ENCODE assay signal across 1 cellular context in the genomic region with DNA sequence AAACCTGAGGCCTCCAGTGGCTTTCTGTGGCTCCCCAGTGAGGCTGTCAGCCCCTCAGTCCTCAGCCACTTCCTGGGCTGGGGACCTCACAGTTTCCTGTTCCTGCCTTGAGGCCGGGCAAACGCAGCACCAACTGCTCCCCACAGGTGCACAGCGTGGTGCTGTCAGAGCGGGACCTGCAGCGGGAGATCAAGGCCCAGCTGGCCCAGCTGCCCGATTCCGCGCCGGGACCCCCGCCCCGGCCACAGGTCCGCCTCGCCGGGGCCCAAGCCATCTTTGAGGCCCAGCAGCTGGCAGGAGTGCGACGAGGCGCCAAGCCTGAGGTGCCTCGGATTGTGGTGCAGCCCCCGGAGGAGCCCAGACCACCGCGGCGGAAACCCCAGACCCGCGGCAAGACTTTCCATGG.
TF ChIP-seq lines count a peak whose summit lies in the region.

No MANE protein-coding gene starts in this region.

TF ChIP-seq in GM12878, 131 proteins besides CTCF, POLR2A, EP300 and RAD21 (continued from another document):
- TF ChIP-seq, protein P1, sequence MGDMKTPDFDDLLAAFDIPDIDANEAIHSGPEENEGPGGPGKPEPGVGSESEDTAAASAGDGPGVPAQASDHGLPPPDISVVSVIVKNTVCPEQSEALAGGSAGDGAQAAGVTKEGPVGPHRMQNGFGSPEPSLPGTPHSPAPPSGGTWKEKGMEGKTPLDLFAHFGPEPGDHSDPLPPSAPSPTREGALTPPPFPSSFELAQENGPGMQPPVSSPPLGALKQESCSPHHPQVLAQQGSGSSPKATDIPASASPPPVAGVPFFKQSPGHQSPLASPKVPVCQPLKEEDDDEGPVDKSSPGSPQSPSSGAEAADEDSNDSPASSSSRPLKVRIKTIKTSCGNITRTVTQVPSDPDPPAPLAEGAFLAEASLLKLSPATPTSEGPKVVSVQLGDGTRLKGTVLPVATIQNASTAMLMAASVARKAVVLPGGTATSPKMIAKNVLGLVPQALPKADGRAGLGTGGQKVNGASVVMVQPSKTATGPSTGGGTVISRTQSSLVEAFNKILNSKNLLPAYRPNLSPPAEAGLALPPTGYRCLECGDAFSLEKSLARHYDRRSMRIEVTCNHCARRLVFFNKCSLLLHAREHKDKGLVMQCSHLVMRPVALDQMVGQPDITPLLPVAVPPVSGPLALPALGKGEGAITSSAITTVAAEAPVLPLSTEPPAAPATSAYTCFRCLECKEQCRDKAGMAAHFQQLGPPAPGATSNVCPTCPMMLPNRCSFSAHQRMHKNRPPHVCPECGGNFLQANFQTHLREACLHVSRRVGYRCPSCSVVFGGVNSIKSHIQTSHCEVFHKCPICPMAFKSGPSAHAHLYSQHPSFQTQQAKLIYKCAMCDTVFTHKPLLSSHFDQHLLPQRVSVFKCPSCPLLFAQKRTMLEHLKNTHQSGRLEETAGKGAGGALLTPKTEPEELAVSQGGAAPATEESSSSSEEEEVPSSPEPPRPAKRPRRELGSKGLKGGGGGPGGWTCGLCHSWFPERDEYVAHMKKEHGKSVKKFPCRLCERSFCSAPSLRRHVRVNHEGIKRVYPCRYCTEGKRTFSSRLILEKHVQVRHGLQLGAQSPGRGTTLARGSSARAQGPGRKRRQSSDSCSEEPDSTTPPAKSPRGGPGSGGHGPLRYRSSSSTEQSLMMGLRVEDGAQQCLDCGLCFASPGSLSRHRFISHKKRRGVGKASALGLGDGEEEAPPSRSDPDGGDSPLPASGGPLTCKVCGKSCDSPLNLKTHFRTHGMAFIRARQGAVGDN (IDR thresholded peaks at IDR 0.05) = peak; percentile 88
- TF ChIP-seq TAF1 (IDR thresholded peaks at IDR 0.05; ENCODE audit: borderline replicate concordance, low read depth, low read length) (peak; percentile 53; the same call in 1 of the 2 replicates), IKZF2 (IDR thresholded peaks at IDR 0.05) (no peak), GABPA (IDR thresholded peaks at IDR 0.05; ENCODE audit: low read depth) (no peak), IKZF1 (conservative IDR thresholded peaks at IDR 0.05) (peak; percentile 43; the same call in 1 of the 2 replicates), BACH1 (IDR thresholded peaks at IDR 0.05; ENCODE audit: borderline replicate concordance) (no peak), STAT1 (conservative IDR thresholded peaks at IDR 0.05) (no peak), RFX5 (IDR thresholded peaks at IDR 0.05; ENCODE audit: low read depth, low read length) (no peak), ETV6 (conservative IDR thresholded peaks at IDR 0.05 in 1 of 2, IDR thresholded peaks at IDR 0.05 in 1 of 2; ENCODE audit: borderline replicate concordance in 1 of 2, low read depth in 1 of 2) (peak in 1 of 2 experiments; percentile 80; a peak in 2 of 4 replicates), CREB1 (IDR thresholded peaks at IDR 0.05; ENCODE audit: low read depth) (no peak), KAT2A (conservative IDR thresholded peaks at IDR 0.05; ENCODE audit: control insufficient read depth, low read depth, low read length) (no peak), EED (IDR thresholded peaks at IDR 0.05; ENCODE audit: low read depth) (0 out of 2 replicates have a peak, but pooled peaks have one; percentile 21), MTA2 (IDR thresholded peaks at IDR 0.05; ENCODE audit: low read depth) (no peak), TARDBP (IDR thresholded peaks at IDR 0.05; ENCODE audit: borderline replicate concordance) (no peak), HDAC2 (IDR thresholded peaks at IDR 0.05) (no peak), STAT3 (IDR thresholded peaks at IDR 0.05; ENCODE audit: low read depth, low read length) (no peak), BHLHE40 (IDR thresholded peaks at IDR 0.05; ENCODE audit: borderline replicate concordance in 1 of 2, low read depth in 2 of 2, low read length in 1 of 2) (0 out of 4 replicates have a peak, but pooled peaks of 1 of the 2 experiments have one; percentile 3), NR2F1 (conservative IDR thresholded peaks at IDR 0.05) (no peak), SMAD5 (IDR thresholded peaks at IDR 0.05; ENCODE audit: low read depth) (no peak), SRF (IDR thresholded peaks at IDR 0.05; ENCODE audit: low read depth in 2 of 2, low read length in 2 of 2) (no peak), SPI1 (IDR thresholded peaks at IDR 0.05; ENCODE audit: borderline replicate concordance, insufficient read depth, low read depth, low read length) (0 out of 2 replicates have a peak, but pooled peaks have one; percentile 25), RUNX3 (IDR thresholded peaks at IDR 0.05; ENCODE audit: low read length) (no peak), SP1 (IDR thresholded peaks at IDR 0.05; ENCODE audit: low read depth, low read length) (no peak), RELA (IDR thresholded peaks at IDR 0.05; ENCODE audit: borderline replicate concordance, partially characterized antibody) (no peak), KLF5 (IDR thresholded peaks at IDR 0.05; ENCODE audit: partially characterized antibody) (no peak), ZNF622 (IDR thresholded peaks at IDR 0.05) (no peak), PAX8 (IDR thresholded peaks at IDR 0.05) (no peak), NR2C2 (IDR thresholded peaks at IDR 0.05; ENCODE audit: borderline replicate concordance, control insufficient read depth, insufficient read length, low read depth) (no peak), YBX1 (IDR thresholded peaks at IDR 0.05) (no peak), DPF2 (IDR thresholded peaks at IDR 0.05) (no peak), SUZ12 (IDR thresholded peaks at IDR 0.05; ENCODE audit: unreplicated experiment) (no peak), NR2C1 (IDR thresholded peaks at IDR 0.05) (no peak), GATAD2B (conservative IDR thresholded peaks at IDR 0.05; ENCODE audit: low read depth) (0 out of 2 replicates have a peak, but pooled peaks have one; percentile 48), MYB (IDR thresholded peaks at IDR 0.05; ENCODE audit: borderline replicate concordance, low read depth, low read length) (no peak), YY1 (IDR thresholded peaks at IDR 0.05; ENCODE audit: low read depth, low read length) (0 out of 2 replicates have a peak, but pooled peaks have one; percentile 25), FOS (IDR thresholded peaks at IDR 0.05; ENCODE audit: borderline replicate concordance, extremely low read depth, insufficient read length) (no peak), ZSCAN29 (IDR thresholded peaks at IDR 0.05) (no peak), SIN3A (IDR thresholded peaks at IDR 0.05; ENCODE audit: low read depth, low read length) (no peak)
- TF ChIP-seq, protein P2, sequence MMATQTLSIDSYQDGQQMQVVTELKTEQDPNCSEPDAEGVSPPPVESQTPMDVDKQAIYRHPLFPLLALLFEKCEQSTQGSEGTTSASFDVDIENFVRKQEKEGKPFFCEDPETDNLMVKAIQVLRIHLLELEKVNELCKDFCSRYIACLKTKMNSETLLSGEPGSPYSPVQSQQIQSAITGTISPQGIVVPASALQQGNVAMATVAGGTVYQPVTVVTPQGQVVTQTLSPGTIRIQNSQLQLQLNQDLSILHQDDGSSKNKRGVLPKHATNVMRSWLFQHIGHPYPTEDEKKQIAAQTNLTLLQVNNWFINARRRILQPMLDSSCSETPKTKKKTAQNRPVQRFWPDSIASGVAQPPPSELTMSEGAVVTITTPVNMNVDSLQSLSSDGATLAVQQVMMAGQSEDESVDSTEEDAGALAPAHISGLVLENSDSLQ (IDR thresholded peaks at IDR 0.05) = peak; percentile 19; the same call in 1 of the 2 replicates
- TF ChIP-seq, protein P3, sequence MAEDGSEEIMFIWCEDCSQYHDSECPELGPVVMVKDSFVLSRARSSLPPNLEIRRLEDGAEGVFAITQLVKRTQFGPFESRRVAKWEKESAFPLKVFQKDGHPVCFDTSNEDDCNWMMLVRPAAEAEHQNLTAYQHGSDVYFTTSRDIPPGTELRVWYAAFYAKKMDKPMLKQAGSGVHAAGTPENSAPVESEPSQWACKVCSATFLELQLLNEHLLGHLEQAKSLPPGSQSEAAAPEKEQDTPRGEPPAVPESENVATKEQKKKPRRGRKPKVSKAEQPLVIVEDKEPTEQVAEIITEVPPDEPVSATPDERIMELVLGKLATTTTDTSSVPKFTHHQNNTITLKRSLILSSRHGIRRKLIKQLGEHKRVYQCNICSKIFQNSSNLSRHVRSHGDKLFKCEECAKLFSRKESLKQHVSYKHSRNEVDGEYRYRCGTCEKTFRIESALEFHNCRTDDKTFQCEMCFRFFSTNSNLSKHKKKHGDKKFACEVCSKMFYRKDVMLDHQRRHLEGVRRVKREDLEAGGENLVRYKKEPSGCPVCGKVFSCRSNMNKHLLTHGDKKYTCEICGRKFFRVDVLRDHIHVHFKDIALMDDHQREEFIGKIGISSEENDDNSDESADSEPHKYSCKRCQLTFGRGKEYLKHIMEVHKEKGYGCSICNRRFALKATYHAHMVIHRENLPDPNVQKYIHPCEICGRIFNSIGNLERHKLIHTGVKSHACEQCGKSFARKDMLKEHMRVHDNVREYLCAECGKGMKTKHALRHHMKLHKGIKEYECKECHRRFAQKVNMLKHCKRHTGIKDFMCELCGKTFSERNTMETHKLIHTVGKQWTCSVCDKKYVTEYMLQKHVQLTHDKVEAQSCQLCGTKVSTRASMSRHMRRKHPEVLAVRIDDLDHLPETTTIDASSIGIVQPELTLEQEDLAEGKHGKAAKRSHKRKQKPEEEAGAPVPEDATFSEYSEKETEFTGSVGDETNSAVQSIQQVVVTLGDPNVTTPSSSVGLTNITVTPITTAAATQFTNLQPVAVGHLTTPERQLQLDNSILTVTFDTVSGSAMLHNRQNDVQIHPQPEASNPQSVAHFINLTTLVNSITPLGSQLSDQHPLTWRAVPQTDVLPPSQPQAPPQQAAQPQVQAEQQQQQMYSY (CRISPR knock-in tag; IDR thresholded peaks at IDR 0.05) = no peak
- TF ChIP-seq, protein P4, sequence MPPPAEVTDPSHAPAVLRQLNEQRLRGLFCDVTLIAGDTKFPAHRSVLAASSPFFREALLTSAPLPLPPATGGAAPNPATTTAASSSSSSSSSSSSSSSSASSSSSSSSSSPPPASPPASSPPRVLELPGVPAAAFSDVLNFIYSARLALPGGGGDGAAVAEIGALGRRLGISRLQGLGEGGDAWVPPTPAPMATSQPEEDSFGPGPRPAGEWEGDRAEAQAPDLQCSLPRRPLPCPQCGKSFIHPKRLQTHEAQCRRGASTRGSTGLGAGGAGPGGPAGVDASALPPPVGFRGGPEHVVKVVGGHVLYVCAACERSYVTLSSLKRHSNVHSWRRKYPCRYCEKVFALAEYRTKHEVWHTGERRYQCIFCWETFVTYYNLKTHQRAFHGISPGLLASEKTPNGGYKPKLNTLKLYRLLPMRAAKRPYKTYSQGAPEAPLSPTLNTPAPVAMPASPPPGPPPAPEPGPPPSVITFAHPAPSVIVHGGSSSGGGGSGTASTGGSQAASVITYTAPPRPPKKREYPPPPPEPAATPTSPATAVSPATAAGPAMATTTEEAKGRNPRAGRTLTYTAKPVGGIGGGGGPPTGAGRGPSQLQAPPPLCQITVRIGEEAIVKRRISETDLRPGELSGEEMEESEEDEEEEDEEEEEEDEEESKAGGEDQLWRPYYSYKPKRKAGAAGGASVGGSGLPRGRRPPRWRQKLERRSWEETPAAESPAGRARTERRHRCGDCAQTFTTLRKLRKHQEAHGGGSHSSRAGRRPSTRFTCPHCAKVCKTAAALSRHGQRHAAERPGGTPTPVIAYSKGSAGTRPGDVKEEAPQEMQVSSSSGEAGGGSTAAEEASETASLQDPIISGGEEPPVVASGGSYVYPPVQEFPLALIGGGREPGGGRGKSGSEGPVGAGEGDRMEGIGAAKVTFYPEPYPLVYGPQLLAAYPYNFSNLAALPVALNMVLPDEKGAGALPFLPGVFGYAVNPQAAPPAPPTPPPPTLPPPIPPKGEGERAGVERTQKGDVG (CRISPR knock-in tag; IDR thresholded peaks at IDR 0.05) = no peak
- TF ChIP-seq, protein P5, sequence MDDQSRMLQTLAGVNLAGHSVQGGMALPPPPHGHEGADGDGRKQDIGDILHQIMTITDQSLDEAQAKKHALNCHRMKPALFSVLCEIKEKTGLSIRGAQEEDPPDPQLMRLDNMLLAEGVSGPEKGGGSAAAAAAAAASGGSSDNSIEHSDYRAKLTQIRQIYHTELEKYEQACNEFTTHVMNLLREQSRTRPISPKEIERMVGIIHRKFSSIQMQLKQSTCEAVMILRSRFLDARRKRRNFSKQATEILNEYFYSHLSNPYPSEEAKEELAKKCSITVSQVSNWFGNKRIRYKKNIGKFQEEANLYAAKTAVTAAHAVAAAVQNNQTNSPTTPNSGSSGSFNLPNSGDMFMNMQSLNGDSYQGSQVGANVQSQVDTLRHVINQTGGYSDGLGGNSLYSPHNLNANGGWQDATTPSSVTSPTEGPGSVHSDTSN (IDR thresholded peaks at IDR 0.05; ENCODE audit: insufficient replicate concordance, low read depth, low read length) = peak; percentile 6
- TF ChIP-seq, protein P6, sequence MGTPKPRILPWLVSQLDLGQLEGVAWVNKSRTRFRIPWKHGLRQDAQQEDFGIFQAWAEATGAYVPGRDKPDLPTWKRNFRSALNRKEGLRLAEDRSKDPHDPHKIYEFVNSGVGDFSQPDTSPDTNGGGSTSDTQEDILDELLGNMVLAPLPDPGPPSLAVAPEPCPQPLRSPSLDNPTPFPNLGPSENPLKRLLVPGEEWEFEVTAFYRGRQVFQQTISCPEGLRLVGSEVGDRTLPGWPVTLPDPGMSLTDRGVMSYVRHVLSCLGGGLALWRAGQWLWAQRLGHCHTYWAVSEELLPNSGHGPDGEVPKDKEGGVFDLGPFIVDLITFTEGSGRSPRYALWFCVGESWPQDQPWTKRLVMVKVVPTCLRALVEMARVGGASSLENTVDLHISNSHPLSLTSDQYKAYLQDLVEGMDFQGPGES (IDR thresholded peaks at IDR 0.05) = no peak
- TF ChIP-seq, protein P7, sequence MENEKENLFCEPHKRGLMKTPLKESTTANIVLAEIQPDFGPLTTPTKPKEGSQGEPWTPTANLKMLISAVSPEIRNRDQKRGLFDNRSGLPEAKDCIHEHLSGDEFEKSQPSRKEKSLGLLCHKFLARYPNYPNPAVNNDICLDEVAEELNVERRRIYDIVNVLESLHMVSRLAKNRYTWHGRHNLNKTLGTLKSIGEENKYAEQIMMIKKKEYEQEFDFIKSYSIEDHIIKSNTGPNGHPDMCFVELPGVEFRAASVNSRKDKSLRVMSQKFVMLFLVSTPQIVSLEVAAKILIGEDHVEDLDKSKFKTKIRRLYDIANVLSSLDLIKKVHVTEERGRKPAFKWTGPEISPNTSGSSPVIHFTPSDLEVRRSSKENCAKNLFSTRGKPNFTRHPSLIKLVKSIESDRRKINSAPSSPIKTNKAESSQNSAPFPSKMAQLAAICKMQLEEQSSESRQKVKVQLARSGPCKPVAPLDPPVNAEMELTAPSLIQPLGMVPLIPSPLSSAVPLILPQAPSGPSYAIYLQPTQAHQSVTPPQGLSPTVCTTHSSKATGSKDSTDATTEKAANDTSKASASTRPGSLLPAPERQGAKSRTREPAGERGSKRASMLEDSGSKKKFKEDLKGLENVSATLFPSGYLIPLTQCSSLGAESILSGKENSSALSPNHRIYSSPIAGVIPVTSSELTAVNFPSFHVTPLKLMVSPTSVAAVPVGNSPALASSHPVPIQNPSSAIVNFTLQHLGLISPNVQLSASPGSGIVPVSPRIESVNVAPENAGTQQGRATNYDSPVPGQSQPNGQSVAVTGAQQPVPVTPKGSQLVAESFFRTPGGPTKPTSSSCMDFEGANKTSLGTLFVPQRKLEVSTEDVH (IDR thresholded peaks at IDR 0.05; ENCODE audit: low read depth, partially characterized antibody) = no peak
